1 cellular context compared by ENCODE assay signal in genomic region chr7:23597064-23597907, GRCh38.
TF ChIP-seq lines count a peak whose summit lies in the region.

Gene CCDC126, plus strand, starts transcription at chr7:23597382. Its CDS starts 13,934 bp downstream, at chr7:23611316.

TF ChIP-seq in HepG2, 621 proteins besides CTCF, POLR2A, EP300 and RAD21 (continued from another document and continues in another):
- TF ChIP-seq BATF2 (CRISPR knock-in tag; IDR thresholded peaks at IDR 0.05) (no peak), SNAPC4 (CRISPR knock-in tag; IDR thresholded peaks at IDR 0.05) (peak; percentile 45; the same call in 1 of the 2 replicates), HBP1 (CRISPR knock-in tag; IDR thresholded peaks at IDR 0.05; ENCODE audit: low read depth) (peak; percentile 70), NRL (CRISPR knock-in tag; IDR thresholded peaks at IDR 0.05; ENCODE audit: borderline replicate concordance) (peak; percentile 54; the same call in 1 of the 2 replicates), ZNF431 (CRISPR knock-in tag; IDR thresholded peaks at IDR 0.05; ENCODE audit: borderline replicate concordance, low read depth) (peak; percentile 24; the same call in 1 of the 2 replicates), ZSCAN20 (CRISPR knock-in tag; IDR thresholded peaks at IDR 0.05; ENCODE audit: borderline replicate concordance) (no peak), HCFC1 (IDR thresholded peaks at IDR 0.05; ENCODE audit: low read depth, low read length) (peak; percentile 85), ZFY (CRISPR knock-in tag; IDR thresholded peaks at IDR 0.05) (peak; percentile 89), THRA (CRISPR knock-in tag; IDR thresholded peaks at IDR 0.05; ENCODE audit: borderline replicate concordance) (peak; percentile 43; the same call in 1 of the 2 replicates), ARNT2 (CRISPR knock-in tag; IDR thresholded peaks at IDR 0.05; ENCODE audit: low read depth) (peak; percentile 54; the same call in 1 of the 2 replicates), ZFP1 (CRISPR knock-in tag; IDR thresholded peaks at IDR 0.05) (no peak), ZNF552 (CRISPR knock-in tag; IDR thresholded peaks at IDR 0.05; ENCODE audit: borderline replicate concordance) (0 out of 2 replicates have a peak, but pooled peaks have one; percentile 45), ZNF296 (CRISPR knock-in tag; conservative IDR thresholded peaks at IDR 0.05) (no peak), ARID2 (CRISPR knock-in tag; IDR thresholded peaks at IDR 0.05; ENCODE audit: borderline replicate concordance) (no peak), MLX (CRISPR knock-in tag; IDR thresholded peaks at IDR 0.05) (peak; percentile 52), HOXA3 (CRISPR knock-in tag; IDR thresholded peaks at IDR 0.05) (peak; percentile 77; the same call in 1 of the 2 replicates), PPARG (CRISPR knock-in tag; conservative IDR thresholded peaks at IDR 0.05) (0 out of 2 replicates have a peak, but pooled peaks have one; percentile 32), ZNF333 (CRISPR knock-in tag; IDR thresholded peaks at IDR 0.05; ENCODE audit: borderline replicate concordance) (peak; percentile 87; the same call in 1 of the 2 replicates), KLF16 (CRISPR knock-in tag; IDR thresholded peaks at IDR 0.05) (peak in 1 of 2 experiments; percentile 80; a peak in 2 of 4 replicates), MXD3 (CRISPR knock-in tag; IDR thresholded peaks at IDR 0.05) (peak; percentile 93), STAT5B (CRISPR knock-in tag; IDR thresholded peaks at IDR 0.05) (no peak), MLXIP (CRISPR knock-in tag; IDR thresholded peaks at IDR 0.05; ENCODE audit: borderline replicate concordance) (no peak), ZNF615 (CRISPR knock-in tag; IDR thresholded peaks at IDR 0.05; ENCODE audit: borderline replicate concordance) (no peak), ZNF879 (CRISPR knock-in tag; IDR thresholded peaks at IDR 0.05) (0 out of 2 replicates have a peak, but pooled peaks have one; percentile 58), ZNF687 (CRISPR knock-in tag; IDR thresholded peaks at IDR 0.05) (peak; percentile 95), ZNF282 (IDR thresholded peaks at IDR 0.05; ENCODE audit: partially characterized antibody) (no peak), TAF1 (CRISPR knock-in tag; IDR thresholded peaks at IDR 0.05) (peak; percentile 82), ZNF230 (CRISPR knock-in tag; IDR thresholded peaks at IDR 0.05) (0 out of 2 replicates have a peak, but pooled peaks have one; percentile 53), ZNF891 (CRISPR knock-in tag; IDR thresholded peaks at IDR 0.05) (peak; percentile 87), HES4 (CRISPR knock-in tag; IDR thresholded peaks at IDR 0.05; ENCODE audit: borderline replicate concordance) (no peak), ATAD3A (CRISPR knock-in tag; IDR thresholded peaks at IDR 0.05) (no peak), ZNF430 (CRISPR knock-in tag; IDR thresholded peaks at IDR 0.05) (peak; percentile 96), E2F2 (CRISPR knock-in tag; IDR thresholded peaks at IDR 0.05; ENCODE audit: borderline replicate concordance) (0 out of 2 replicates have a peak, but pooled peaks have one; percentile 41), THAP9 (CRISPR knock-in tag; IDR thresholded peaks at IDR 0.05; ENCODE audit: borderline replicate concordance) (peak; percentile 41; the same call in 1 of the 2 replicates), MIER3 (CRISPR knock-in tag; IDR thresholded peaks at IDR 0.05; ENCODE audit: borderline replicate concordance) (peak; percentile 82; the same call in 1 of the 2 replicates), KAT8 (CRISPR knock-in tag; IDR thresholded peaks at IDR 0.05) (peak; percentile 73)
